15 cellular contexts compared by ENCODE assay signal in genomic region chr5:133753856-133754255, GRCh38.
DNase-seq lines count a peak whose midpoint lies in the region; TF ChIP-seq lines count a peak whose summit lies in the region.
"Had no signal": no experiment of that assay in that cellular context is flagged by ENCODE, and none has a peak within 500 bp of the region (broad histone marks: within the 10 kb centered on the region; RNA-seq: fewer than 3 reads in every experiment).

No MANE protein-coding gene starts in this region.

- intact Hi-C loops in testis (cut with DNase I; ENCODE audit: low total_unique reads), result no loop called here

- DNase-seq in M059J (ENCODE audit: low read depth) (peak; percentile 89), coronary artery (ENCODE audit: low spot score) (peak; percentile 26), kidney epithelial cell (ENCODE audit: low read depth) (peak; percentile 25), GM03348 (ENCODE audit: low spot score) (no peak), testis (no peak), NOMO-1 treated with dmso at 0.1 percent for 144 hours (lab: John Stamatoyannopoulos, UW; ENCODE audit: unreplicated experiment) (no peak), pons (ENCODE audit: low spot score) (no peak)
- DNase-seq: activated naive CD8-positive, alpha-beta T cell treated with anti-CD3 and anti-CD28 coated beads, Interleukin-2, amount 10 ng/mL, durations not matched to agents 7 days and 5 days; kidney; NCI-H1436 treated with DMSO at 0.1 percent for 48 hours; NCI-H526 treated with DMSO at 0.1 percent for 48 hours; SHP77 treated with DMSO at 0.1 percent for 48 hours had no signal

- H3K27ac ChIP-seq in C4-2B (peak overlapping the region; percentile 24; the same call in 1 of the 2 replicates), coronary artery (no peak overlapping the region), testis (no peak overlapping the region)
- H3K27ac ChIP-seq: body of pancreas, right lobe of liver had no signal

- TF ChIP-seq CTCF in C4-2B (conservative IDR thresholded peaks at IDR 0.05) (no peak), coronary artery (IDR thresholded peaks at IDR 0.05) (no peak), kidney epithelial cell (IDR thresholded peaks at IDR 0.05; ENCODE audit: insufficient read depth, low read length, poor library complexity, severe bottlenecking) (no peak), testis (IDR thresholded peaks at IDR 0.05) (no peak)

- TF ChIP-seq POLR2A in testis (IDR thresholded peaks at IDR 0.05), result no peak

- H3K4me1 ChIP-seq in testis, result no peaks in the 10 kb centered on the region
- H3K4me1 ChIP-seq: body of pancreas, right lobe of liver had no signal

- H3K27me3 ChIP-seq in kidney epithelial cell (ENCODE audit: control insufficient read depth, insufficient read depth, low read length), result peaks cover 9% of the 10 kb centered on the region
- no peaks in the 10 kb centered on the region for H3K27me3 ChIP-seq in testis
- H3K27me3 ChIP-seq: body of pancreas, right lobe of liver had no signal

- H3K36me3 ChIP-seq in kidney epithelial cell (ENCODE audit: control insufficient read depth, insufficient read depth, low read length) (no peaks in the 10 kb centered on the region), testis (ENCODE audit: low read depth, missing control alignments) (no peaks in the 10 kb centered on the region)
- H3K36me3 ChIP-seq: right lobe of liver had no signal

- no peaks in the 10 kb centered on the region for H3K9me3 ChIP-seq in testis
- H3K9me3 ChIP-seq: body of pancreas, right lobe of liver had no signal

- no peak overlapping the region for H3K4me3 ChIP-seq in coronary artery
- H3K4me3 ChIP-seq in kidney epithelial cell (ENCODE audit: low read depth, low read length), result no peak overlapping the region
- no peak overlapping the region for H3K4me3 ChIP-seq in testis
- H3K4me3 ChIP-seq: body of pancreas, right lobe of liver had no signal

- WGBS in testis, 2 donors, result 63 to 73% methylated on average over 3 of the region's 3 CpGs

Comparison
In these comparisons a context has a peak if more than half of its experiments do, and no peak if none do; other contexts are left out.
1. DNase-seq: peak in M059J (single experiment), coronary artery (single experiment) and kidney epithelial cell (single experiment); none in GM03348 (single experiment), testis (single experiment), NOMO-1 treated with dmso at 0.1 percent for 144 hours (single experiment) and pons (single experiment).